In the genomic region with DNA sequence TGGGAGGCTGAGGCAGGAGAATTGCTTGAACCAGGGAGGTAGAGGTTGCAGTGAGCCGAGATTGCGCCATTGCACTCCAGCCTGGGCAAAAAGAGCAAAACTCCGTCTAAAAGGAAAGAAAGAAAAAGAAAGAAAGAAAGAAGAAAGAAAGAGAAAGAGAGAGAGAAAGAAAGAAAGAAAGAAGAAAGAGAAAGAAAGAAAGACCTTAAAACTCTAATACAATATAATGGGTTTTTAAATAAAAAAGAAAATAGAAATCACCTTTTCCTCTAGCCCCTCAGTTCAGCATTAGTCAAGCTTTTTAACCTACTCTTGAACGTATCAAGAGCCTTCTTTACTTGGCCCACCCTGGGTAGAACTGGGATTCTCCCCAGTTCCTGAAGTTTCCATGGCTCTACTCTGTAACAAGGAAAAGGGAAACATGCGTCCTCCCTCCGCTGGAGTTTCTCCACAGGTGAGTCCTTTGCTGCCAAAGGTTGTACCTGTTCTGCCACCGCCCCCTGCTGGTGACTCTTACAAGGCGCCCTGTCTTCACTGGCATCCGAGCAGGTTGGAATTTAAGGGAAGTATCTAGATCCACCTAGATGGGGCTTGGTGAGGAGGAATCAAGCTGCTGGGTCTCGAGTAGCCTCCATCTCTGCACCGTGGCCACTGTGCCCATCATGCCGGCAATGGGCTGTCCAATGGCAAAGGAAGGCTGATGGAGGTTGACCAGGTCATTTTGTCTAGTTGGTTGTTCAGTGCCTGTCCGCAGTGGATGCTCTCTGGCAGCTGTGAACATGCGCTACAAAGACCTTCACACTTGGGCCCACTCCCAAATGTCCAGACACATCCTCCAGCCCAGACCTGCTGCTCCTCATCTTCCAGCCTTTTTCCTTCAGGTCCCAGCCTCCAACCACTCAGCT, we compare ENCODE assay signal across 1 cellular context.
TF ChIP-seq lines count a peak whose summit lies in the region.

No MANE protein-coding gene starts in this region.

TF ChIP-seq in K562, 482 proteins besides CTCF, POLR2A, EP300 and RAD21 (continued from another document):
- TF ChIP-seq, protein P1, sequence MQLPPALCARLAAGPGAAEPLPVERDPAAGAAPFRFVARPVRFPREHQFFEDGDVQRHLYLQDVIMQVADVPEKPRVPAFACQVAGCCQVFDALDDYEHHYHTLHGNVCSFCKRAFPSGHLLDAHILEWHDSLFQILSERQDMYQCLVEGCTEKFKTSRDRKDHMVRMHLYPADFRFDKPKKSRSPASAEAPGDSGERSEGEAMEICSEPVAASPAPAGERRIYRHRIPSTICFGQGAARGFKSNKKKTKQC (CRISPR knock-in tag; IDR thresholded peaks at IDR 0.05) = no peak
- TF ChIP-seq, protein P2, sequence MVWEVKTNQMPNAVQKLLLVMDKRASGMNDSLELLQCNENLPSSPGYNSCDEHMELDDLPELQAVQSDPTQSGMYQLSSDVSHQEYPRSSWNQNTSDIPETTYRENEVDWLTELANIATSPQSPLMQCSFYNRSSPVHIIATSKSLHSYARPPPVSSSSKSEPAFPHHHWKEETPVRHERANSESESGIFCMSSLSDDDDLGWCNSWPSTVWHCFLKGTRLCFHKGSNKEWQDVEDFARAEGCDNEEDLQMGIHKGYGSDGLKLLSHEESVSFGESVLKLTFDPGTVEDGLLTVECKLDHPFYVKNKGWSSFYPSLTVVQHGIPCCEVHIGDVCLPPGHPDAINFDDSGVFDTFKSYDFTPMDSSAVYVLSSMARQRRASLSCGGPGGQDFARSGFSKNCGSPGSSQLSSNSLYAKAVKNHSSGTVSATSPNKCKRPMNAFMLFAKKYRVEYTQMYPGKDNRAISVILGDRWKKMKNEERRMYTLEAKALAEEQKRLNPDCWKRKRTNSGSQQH (CRISPR knock-in tag; IDR thresholded peaks at IDR 0.05) = no peak
- TF ChIP-seq SMC3 (conservative IDR thresholded peaks at IDR 0.05; ENCODE audit: insufficient read depth, low read depth, low read length) = peak; percentile 62
